ENCODE assay signal across 9 cellular contexts in genomic region chr4:121801715-121802075, GRCh38. TPM values are rescaled to one million over a fixed set of nuclear protein-coding genes. Genes with fewer than 3 reads are reported as not detected.
DNase-seq lines count a peak whose midpoint lies in the region; ATAC-seq and TF ChIP-seq lines count a peak whose summit lies in the region.
"Had no signal": no experiment of that assay in that cellular context is flagged by ENCODE, and none has a peak within 500 bp of the region (broad histone marks: within the 10 kb centered on the region; RNA-seq: fewer than 3 reads in every experiment).

No MANE protein-coding gene starts in this region.

- peaks cover 17 to 38% (median 36%) of the 10 kb centered on the region in 3 donors for H3K4me1 Mint-ChIP-seq in IgD-negative memory B cell
- H3K4me1 Mint-ChIP-seq in naive thymus-derived CD8-positive, alpha-beta T cell = peaks cover 11 to 52% (median 43%) of the 10 kb centered on the region in 4 donors

- ATAC-seq in naive thymus-derived CD8-positive, alpha-beta T cell = no peak

- H3K36me3 Mint-ChIP-seq in IgD-negative memory B cell = peaks cover 6% of the 10 kb centered on the region
- peaks cover 5 to 37% (median 15%) of the 10 kb centered on the region in 3 donors for H3K36me3 Mint-ChIP-seq in naive thymus-derived CD8-positive, alpha-beta T cell

- POLR2A ChIA-PET in naive thymus-derived CD8-positive, alpha-beta T cell (lab: Charles Lee) = interaction anchor here (1.3 to 3.8 kb wide), 4 partner anchors 20 to 350 kb away, joined by 3 to 26 read pairs (median 6); partner anchors contain the start of genes BLTP1 and CCNA2

- peak overlapping the region; percentile 86 to 100 (median 95) for H3K27ac Mint-ChIP-seq in IgD-negative memory B cell
- peak overlapping the region; percentile 97 to 100 (median 99) for H3K27ac Mint-ChIP-seq in naive thymus-derived CD8-positive, alpha-beta T cell

- H3K9me3 Mint-ChIP-seq in IgD-negative memory B cell = peaks cover 0 to 2% (median 0%) of the 10 kb centered on the region in 3 donors
- no peaks in the 10 kb centered on the region for H3K9me3 Mint-ChIP-seq in naive thymus-derived CD8-positive, alpha-beta T cell

- H3K4me3 ChIP-seq in AG10803 (ENCODE audit: low read length) = peak overlapping the region; percentile 98
- H3K4me3 ChIP-seq in coronary artery = peak overlapping the region; percentile 94

- no peak for TF ChIP-seq CTCF in AG10803 (conservative IDR thresholded peaks at IDR 0.05; ENCODE audit: low read length)
- no peak for TF ChIP-seq CTCF in coronary artery (IDR thresholded peaks at IDR 0.05)

- H3K4me3 Mint-ChIP-seq in IgD-negative memory B cell = peak overlapping the region; percentile 80 to 99 (median 96)
- H3K4me3 Mint-ChIP-seq in naive thymus-derived CD8-positive, alpha-beta T cell = peak overlapping the region; percentile 88 to 99 (median 95)

- H3K27me3 Mint-ChIP-seq in IgD-negative memory B cell = peaks cover 3% of the 10 kb centered on the region
- peaks cover 0 to 4% (median 0%) of the 10 kb centered on the region in 5 donors for H3K27me3 Mint-ChIP-seq in naive thymus-derived CD8-positive, alpha-beta T cell

- DNase-seq in AG10803 (ENCODE audit: low read depth) (no peak), coronary artery (ENCODE audit: low spot score) (no peak), NCI-H1417 (lab: John Stamatoyannopoulos, UW) (no peak), AG08396 (ENCODE audit: low spot score) (no peak), EL (no peak), DMS 273 (lab: John Stamatoyannopoulos, UW; ENCODE audit: unreplicated experiment) (no peak)
- no peak for DNase-seq in naive thymus-derived CD8-positive, alpha-beta T cell

- peak overlapping the region; percentile 77 to 94 for H3K27ac ChIP-seq in coronary artery

RNA-seq across cellular contexts. Expression of gene EXOSC9, which starts 0.6 kb away (rescaled TPM):
- polyA plus RNA-seq in IgD-negative memory B cell = 30.5 TPM
- 10 to 100 TPM; 41.6 to 45.7 TPM for total RNA-seq in naive thymus-derived CD8-positive, alpha-beta T cell
- polyA plus RNA-seq in naive thymus-derived CD8-positive, alpha-beta T cell = 10 to 100 TPM; 37.0 to 44.6 (median 38.4) TPM

RNA-seq across cellular contexts. Expression of gene CCNA2, which starts 22.0 kb away (rescaled TPM):
- 0.24 TPM for polyA plus RNA-seq in IgD-negative memory B cell
- total RNA-seq in naive thymus-derived CD8-positive, alpha-beta T cell = 1 to 10 TPM; 1.1 to 1.3 TPM
- polyA plus RNA-seq in naive thymus-derived CD8-positive, alpha-beta T cell = under 1 TPM in 1 of 3 donors, not detected in 2; 0.51 TPM

RNA-seq across cellular contexts. Expression of gene SMIM43, which starts 36.7 kb away (rescaled TPM):
- polyA plus RNA-seq in IgD-negative memory B cell = not detected
- not detected for total RNA-seq in naive thymus-derived CD8-positive, alpha-beta T cell
- polyA plus RNA-seq in naive thymus-derived CD8-positive, alpha-beta T cell = not detected
- total RNA-seq: posterior vena cava had no signal
